ENCODE assay signal across 8 cellular contexts in the genomic region with DNA sequence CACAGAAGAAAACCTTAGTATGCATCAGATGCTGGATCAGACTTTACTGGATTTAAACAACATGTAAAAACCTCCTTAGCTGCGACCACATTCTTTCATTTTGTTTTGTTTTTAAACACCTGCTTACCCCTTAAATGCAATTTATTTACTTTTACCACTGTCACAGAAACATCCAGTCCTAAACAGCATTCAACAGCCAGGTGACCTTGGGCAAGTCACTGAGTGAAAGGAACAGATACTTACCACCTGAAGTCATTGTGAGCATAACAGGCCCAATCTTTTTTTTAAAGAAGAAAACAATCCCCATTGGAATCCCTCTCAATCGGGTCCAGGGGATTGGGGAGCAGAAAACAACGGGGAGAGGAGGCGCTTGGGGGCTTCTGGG. TPM values are rescaled to one million over a fixed set of nuclear protein-coding genes. Genes with fewer than 3 reads are reported as not detected.
DNase-seq lines count a peak whose midpoint lies in the region; ATAC-seq and TF ChIP-seq lines count a peak whose summit lies in the region.

No MANE protein-coding gene starts in this region.

- H3K4me3 ChIP-seq in BE2C (ENCODE audit: low read depth, low read length) (peak overlapping the region; percentile 76), OCI-LY1 (ENCODE audit: low read depth, low read length, poor library complexity, severe bottlenecking) (peak overlapping the region; percentile 70), epithelial cell of proximal tubule (ENCODE audit: low read depth, low read length) (peak overlapping the region; percentile 84), psoas muscle (peak overlapping the region; percentile 84)

- H3K27ac ChIP-seq in OCI-LY1 (ENCODE audit: low read depth, low read length, poor library complexity, severe bottlenecking) (no peak overlapping the region), psoas muscle (no peak overlapping the region)

- H3K9ac ChIP-seq in OCI-LY1 (ENCODE audit: low read length) = peak overlapping the region; percentile 67

- H4K20me1 ChIP-seq in OCI-LY1 (ENCODE audit: insufficient read depth, low read length) = no peaks in the 10 kb centered on the region

- H3K27me3 ChIP-seq in BE2C (no peaks in the 10 kb centered on the region; the same call in 1 of the 2 replicates), OCI-LY1 (ENCODE audit: insufficient read depth, low read length) (no peaks in the 10 kb centered on the region), psoas muscle (ENCODE audit: insufficient read depth in 3 of 3, low read length in 2 of 3) (no peaks in the 10 kb centered on the region)

- H3K9me3 ChIP-seq in BE2C (no peaks in the 10 kb centered on the region), OCI-LY1 (ENCODE audit: low read length) (no peaks in the 10 kb centered on the region), psoas muscle (no peaks in the 10 kb centered on the region)

- DNase-seq in BE2C (no peak), epithelial cell of proximal tubule (ENCODE audit: low read depth) (no peak), psoas muscle (no peak), hypothalamus (lab: John Stamatoyannopoulos, UW) (no peak), NCI-H1417 (lab: John Stamatoyannopoulos, UW) (no peak), head of caudate nucleus (no peak)

- no peaks in the 10 kb centered on the region for H3K36me3 ChIP-seq in BE2C
- H3K36me3 ChIP-seq in OCI-LY1 (ENCODE audit: insufficient read depth, low read length) = peaks cover 9% of the 10 kb centered on the region
- H3K36me3 ChIP-seq in psoas muscle (ENCODE audit: insufficient read depth in 1 of 2, low read depth in 1 of 2) = no peaks in the 10 kb centered on the region

- H3K9me2 ChIP-seq in OCI-LY1 (ENCODE audit: low read depth, low read length) = no peaks in the 10 kb centered on the region

- intact Hi-C loops in psoas muscle (cut with DNase I) = no loop called here
- intact Hi-C loops in head of caudate nucleus (cut with DNase I) = no loop called here

- 14 to 18% (median 18%) methylated on average over 4 of the region's 4 CpGs for WGBS in psoas muscle, 3 donors

- H3K4me1 ChIP-seq in BE2C = no peaks in the 10 kb centered on the region
- peaks cover 22% of the 10 kb centered on the region for H3K4me1 ChIP-seq in OCI-LY1 (ENCODE audit: insufficient read depth, low read length, severe bottlenecking)
- no peaks in the 10 kb centered on the region for H3K4me1 ChIP-seq in psoas muscle

- ATAC-seq in GM21576 (IDR thresholded peaks at IDR 0.05; ENCODE audit: unreplicated experiment) (peak; percentile 11), psoas muscle (peak in 1 of 4 donors; percentile 7)

- H3K4me2 ChIP-seq in OCI-LY1 (ENCODE audit: low read length) = peak overlapping the region; percentile 79

- H3F3A ChIP-seq in OCI-LY1 (ENCODE audit: insufficient read depth, low read length) = no peaks in the 10 kb centered on the region

- H2AFZ ChIP-seq in OCI-LY1 (ENCODE audit: low read length) = no peak overlapping the region

- no peaks in the 10 kb centered on the region for H3K79me2 ChIP-seq in OCI-LY1 (ENCODE audit: insufficient read depth, low read length)

- TF ChIP-seq CTCF in BE2C (IDR thresholded peaks at IDR 0.05; ENCODE audit: low read depth, low read length) (no peak), OCI-LY1 (IDR thresholded peaks at IDR 0.05; ENCODE audit: low read length) (no peak), epithelial cell of proximal tubule (conservative IDR thresholded peaks at IDR 0.05; ENCODE audit: low read depth, low read length) (no peak), psoas muscle (IDR thresholded peaks at IDR 0.05) (no peak)

RNA-seq across cellular contexts. Expression of gene STARD5, which starts 0.4 kb away (rescaled TPM):
- 1.1 TPM for polyA plus RNA-seq in BE2C (2012; ENCODE audit: insufficient read depth, insufficient read length, low read depth)
- 0.63 and 1.1 TPM in 2 replicates for total RNA-seq in epithelial cell of proximal tubule
- total RNA-seq in psoas muscle = 1 to 10 TPM in 2 of 4 donors, under 1 TPM in 2; 0.25 to 1.9 (median 0.92) TPM
- polyA plus RNA-seq in psoas muscle = under 1 TPM; 0.49 to 0.64 (median 0.55) TPM

RNA-seq across cellular contexts. Expression of gene TMC3, which starts 50.5 kb away (rescaled TPM):
- not detected for polyA plus RNA-seq in BE2C (2012; ENCODE audit: insufficient read depth, insufficient read length, low read depth)
- total RNA-seq in epithelial cell of proximal tubule (not detected in 2 replicates), psoas muscle (not detected)
- polyA plus RNA-seq in psoas muscle = not detected
